7 cellular contexts compared by ENCODE assay signal in genomic region chr17:82022310-82022980, GRCh38. TPM values are rescaled to one million over a fixed set of nuclear protein-coding genes. Genes with fewer than 3 reads are reported as not detected.
DNase-seq lines count a peak whose midpoint lies in the region; ATAC-seq and TF ChIP-seq lines count a peak whose summit lies in the region.

CENPX (minus strand) TSS chr17:82022878; CDS start chr17:82022861, 17 bp downstream.

- intact Hi-C loops in dendritic cell treated with granulocyte-macrophage colony-stimulating factor and Interleukin-4, amounts not matched to agents 40 ng/mL and 50 ng/mL, for 4 days (cut with micrococcal nuclease) = no loop called here
- intact Hi-C loops in mucosa of descending colon (cut with DNase I, micrococcal nuclease) = no loop called here

- peak within 1 kb of the TSS; percentile 84 for H3K4me3 Mint-ChIP-seq in dendritic cell treated with granulocyte-macrophage colony-stimulating factor and Interleukin-4, amounts not matched to agents 40 ng/mL and 50 ng/mL, for 4 days

- DNase-seq in NB4 (ENCODE audit: low read depth) = no peak
- no peak for DNase-seq in mucosa of descending colon
- DNase-seq in NCI-H2196 (lab: John Stamatoyannopoulos, UW; ENCODE audit: unreplicated experiment) = no peak

- peaks cover 54% of the 10 kb centered on the region for H3K36me3 Mint-ChIP-seq in dendritic cell treated with granulocyte-macrophage colony-stimulating factor and Interleukin-4, amounts not matched to agents 40 ng/mL and 50 ng/mL, for 4 days (ENCODE audit: low read depth)

- H3K27ac Mint-ChIP-seq in dendritic cell treated with granulocyte-macrophage colony-stimulating factor and Interleukin-4, amounts not matched to agents 40 ng/mL and 50 ng/mL, for 4 days = peak within 1 kb of the TSS; percentile 80

- ATAC-seq in GM18870 (IDR thresholded peaks at IDR 0.05; ENCODE audit: unreplicated experiment) = peak; percentile 17
- ATAC-seq in mucosa of descending colon = no peak
- no peak for ATAC-seq in HG03378 (IDR thresholded peaks at IDR 0.05; ENCODE audit: unreplicated experiment)
- ATAC-seq in GM18511 (IDR thresholded peaks at IDR 0.05; ENCODE audit: unreplicated experiment) = no peak

- H3K36me3 ChIP-seq in mucosa of descending colon (ENCODE audit: low read depth) = no peaks in the 10 kb centered on the region

- peaks cover 26% of the 10 kb centered on the region for H3K4me1 ChIP-seq in mucosa of descending colon (ENCODE audit: low read depth)

- peak; percentile 74 for TF ChIP-seq POLR2A in NB4 (IDR thresholded peaks at IDR 0.05; ENCODE audit: extremely low read depth, insufficient read length)

- TF ChIP-seq CTCF in NB4 (IDR thresholded peaks at IDR 0.05; ENCODE audit: low read depth, low read length) = no peak
- TF ChIP-seq CTCF in mucosa of descending colon (IDR thresholded peaks at IDR 0.05) = no peak

- H3K4me3 ChIP-seq in NB4 (ENCODE audit: low read depth, low read length) (peak within 1 kb of the TSS; percentile 84), mucosa of descending colon (peak within 1 kb of the TSS; percentile 92)

- H3K9me3 ChIP-seq in mucosa of descending colon = no peaks in the 10 kb centered on the region

- peaks cover 41% of the 10 kb centered on the region for H3K4me1 Mint-ChIP-seq in dendritic cell treated with granulocyte-macrophage colony-stimulating factor and Interleukin-4, amounts not matched to agents 40 ng/mL and 50 ng/mL, for 4 days (ENCODE audit: low read depth)

- H3K27me3 Mint-ChIP-seq in dendritic cell treated with granulocyte-macrophage colony-stimulating factor and Interleukin-4, amounts not matched to agents 40 ng/mL and 50 ng/mL, for 4 days = no peaks in the 10 kb centered on the region

- no peaks in the 10 kb centered on the region for H3K9me3 Mint-ChIP-seq in dendritic cell treated with granulocyte-macrophage colony-stimulating factor and Interleukin-4, amounts not matched to agents 40 ng/mL and 50 ng/mL, for 4 days

RNA-seq across cellular contexts. Expression of gene CENPX, which starts in this region (rescaled TPM):
- 100 to 1,000 TPM in 1 of 3 donors, 10 to 100 TPM in 2; 76.3 to 114 (median 81.3) TPM for total RNA-seq in mucosa of descending colon
